ENCODE assay signal across 17 cellular contexts in the genomic region with DNA sequence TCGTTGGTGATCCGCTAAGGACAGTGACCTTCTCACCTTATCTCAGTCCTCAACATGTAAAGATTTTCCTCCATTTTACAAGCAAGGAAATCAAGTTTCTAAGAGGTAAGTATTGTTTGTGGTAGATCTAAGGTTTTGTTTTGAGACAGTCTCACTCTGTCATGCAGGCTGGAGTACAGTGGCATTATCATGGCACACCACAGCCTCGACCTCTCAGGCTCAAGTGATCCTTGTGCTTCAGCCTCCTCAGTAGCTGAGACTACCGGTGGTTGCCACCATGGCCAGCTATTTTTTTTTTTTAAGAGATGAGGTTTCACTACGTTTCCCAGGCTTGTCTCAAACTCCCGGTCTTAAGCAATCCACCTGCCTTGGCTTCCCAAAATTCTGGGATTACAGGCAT. TPM values are rescaled to one million over a fixed set of nuclear protein-coding genes. Genes with fewer than 3 reads are reported as not detected.
DNase-seq lines count a peak whose midpoint lies in the region; ATAC-seq, FAIRE-seq and TF ChIP-seq lines count a peak whose summit lies in the region.
"Had no signal": no experiment of that assay in that cellular context is flagged by ENCODE, and none has a peak within 500 bp of the region (broad histone marks: within the 10 kb centered on the region; RNA-seq: fewer than 3 reads in every experiment).

No MANE protein-coding gene starts in this region.

- DNase-seq in activated T-cell treated with anti-CD3 and anti-CD28 coated beads, Interleukin-2, amount 50 U/mL, for 72 hours: peak in 1 of 2 donors; percentile 21
- DNase-seq in activated T-cell treated with anti-CD3 and anti-CD28 coated beads, Interleukin-2, amount 50 U/mL, for 1 hour: no peak
- no peak for DNase-seq in HTR-8/SVneo (ENCODE audit: insufficient read length, low spot score)
- no peak for DNase-seq in activated T-helper 2 cell treated with anti-CD3 and anti-CD28 coated beads, Interferon-gamma antibody, Interleukin-2, Interleukin-4, amounts not matched to agents 10 μg/mL and 5 μg/mL and 100 μg/mL, durations not matched to agents 14 hours and 24 hours and 36 hours (ENCODE audit: low spot score)
- no peak for DNase-seq in stimulated activated naive CD8-positive, alpha-beta T cell treated with anti-CD3 and anti-CD28 coated beads, Interleukin-15, Interleukin-2, amounts not matched to agents 100 U/mL and 50 U/mL, for 24 hours
- DNase-seq in GM10266 (ENCODE audit: extremely low spot score): no peak
- DNase-seq: C1 segment of cervical spinal cord, Caco-2, DMS153, EL, GOT3, KG1, NCI-H1436, NCI-H2081, NCI-H774, PC-3 had no signal

- peak; percentile 88 to 92 for ATAC-seq in activated T-cell treated with anti-CD3 and anti-CD28 coated beads, Interleukin-2, amount 50 U/mL, for 72 hours (replicated peaks in 1 of 2)
- ATAC-seq in stimulated activated naive CD8-positive, alpha-beta T cell treated with anti-CD3 and anti-CD28 coated beads, Interleukin-15, Interleukin-2, amounts not matched to agents 100 U/mL and 50 U/mL, for 24 hours: peak; percentile 83
- no peak for ATAC-seq in HG02938 (IDR thresholded peaks at IDR 0.05; ENCODE audit: unreplicated experiment)
- ATAC-seq: PC-3 had no signal

- H3K27ac Mint-ChIP-seq in activated T-cell treated with anti-CD3 and anti-CD28 coated beads, Interleukin-2, amount 50 U/mL, for 72 hours: peak overlapping the region; percentile 1
- peak overlapping the region; percentile 58 for H3K27ac Mint-ChIP-seq in activated T-helper 2 cell treated with anti-CD3 and anti-CD28 coated beads, Interferon-gamma antibody, Interleukin-2, Interleukin-4, amounts not matched to agents 10 μg/mL and 5 μg/mL and 100 μg/mL, durations not matched to agents 14 hours and 24 hours and 36 hours

- FAIRE-seq in HTR-8/SVneo (lab: Jason Lieb, UNC): peak; percentile 40

- H3K9me3 Mint-ChIP-seq in activated T-cell treated with anti-CD3 and anti-CD28 coated beads, Interleukin-2, amount 50 U/mL, for 72 hours: no peaks in the 10 kb centered on the region
- no peaks in the 10 kb centered on the region for H3K9me3 Mint-ChIP-seq in activated T-helper 2 cell treated with anti-CD3 and anti-CD28 coated beads, Interferon-gamma antibody, Interleukin-2, Interleukin-4, amounts not matched to agents 10 μg/mL and 5 μg/mL and 100 μg/mL, durations not matched to agents 14 hours and 24 hours and 36 hours

- TF ChIP-seq CTCF in GM10266 (IDR thresholded peaks at IDR 0.05; ENCODE audit: control insufficient read depth, insufficient read depth, low read depth, missing control alignments): no peak

- peaks cover 81% of the 10 kb centered on the region for H3K4me1 Mint-ChIP-seq in activated T-cell treated with anti-CD3 and anti-CD28 coated beads, Interleukin-2, amount 50 U/mL, for 72 hours (ENCODE audit: low read depth)
- H3K4me1 Mint-ChIP-seq in activated T-helper 2 cell treated with anti-CD3 and anti-CD28 coated beads, Interferon-gamma antibody, Interleukin-2, Interleukin-4, amounts not matched to agents 10 μg/mL and 5 μg/mL and 100 μg/mL, durations not matched to agents 14 hours and 24 hours and 36 hours (ENCODE audit: low read depth): peaks cover 65% of the 10 kb centered on the region

- intact Hi-C loops in activated T-helper 2 cell treated with anti-CD3 and anti-CD28 coated beads, Interferon-gamma antibody, Interleukin-2, Interleukin-4, amounts not matched to agents 10 μg/mL and 5 μg/mL and 100 μg/mL, durations not matched to agents 14 hours and 24 hours and 36 hours (cut with micrococcal nuclease): loop anchor here (1.0 kb wide), 1 partner anchor 10 kb away; no protein-coding TSS in a partner anchor

- peak overlapping the region; percentile 5 to 29 for H3K4me3 Mint-ChIP-seq in activated T-cell treated with anti-CD3 and anti-CD28 coated beads, Interleukin-2, amount 50 U/mL, for 72 hours
- no peak overlapping the region for H3K4me3 Mint-ChIP-seq in activated T-helper 2 cell treated with anti-CD3 and anti-CD28 coated beads, Interferon-gamma antibody, Interleukin-2, Interleukin-4, amounts not matched to agents 10 μg/mL and 5 μg/mL and 100 μg/mL, durations not matched to agents 14 hours and 24 hours and 36 hours (ENCODE audit: low read depth)

- peaks cover 5 to 32% of the 10 kb centered on the region in 2 donors for H3K36me3 Mint-ChIP-seq in activated T-cell treated with anti-CD3 and anti-CD28 coated beads, Interleukin-2, amount 50 U/mL, for 72 hours (ENCODE audit: insufficient read depth in 2 of 2)
- H3K36me3 Mint-ChIP-seq in activated T-helper 2 cell treated with anti-CD3 and anti-CD28 coated beads, Interferon-gamma antibody, Interleukin-2, Interleukin-4, amounts not matched to agents 10 μg/mL and 5 μg/mL and 100 μg/mL, durations not matched to agents 14 hours and 24 hours and 36 hours (ENCODE audit: low read depth): peaks cover 69% of the 10 kb centered on the region

- H3K27me3 Mint-ChIP-seq in activated T-cell treated with anti-CD3 and anti-CD28 coated beads, Interleukin-2, amount 50 U/mL, for 72 hours (ENCODE audit: low read depth): no peaks in the 10 kb centered on the region
- no peaks in the 10 kb centered on the region for H3K27me3 Mint-ChIP-seq in activated T-helper 2 cell treated with anti-CD3 and anti-CD28 coated beads, Interferon-gamma antibody, Interleukin-2, Interleukin-4, amounts not matched to agents 10 μg/mL and 5 μg/mL and 100 μg/mL, durations not matched to agents 14 hours and 24 hours and 36 hours (ENCODE audit: low read depth)

RNA-seq across cellular contexts. Expression of gene PRKCA, which starts 34.9 kb away (rescaled TPM):
- 100 to 1,000 TPM; 126 to 138 TPM for total RNA-seq in activated T-cell treated with anti-CD3 and anti-CD28 coated beads, Interleukin-2, amount 50 U/mL, for 72 hours
- total RNA-seq in activated T-helper 2 cell treated with anti-CD3 and anti-CD28 coated beads, Interferon-gamma antibody, Interleukin-2, Interleukin-4, amounts not matched to agents 10 μg/mL and 5 μg/mL and 100 μg/mL, durations not matched to agents 14 hours and 24 hours and 36 hours: 268 and 272 TPM in 2 replicates
